In genomic region chr2:9539530-9539929, GRCh38 we compare ENCODE assay signal across 12 cellular contexts. TPM values are rescaled to one million over a fixed set of nuclear protein-coding genes. Genes with fewer than 3 reads are reported as not detected.
A peak's percentile ranks its signal among the peaks of the same experiment; 100 is the strongest.
DNase-seq lines count a peak whose midpoint lies in the region; ATAC-seq and TF ChIP-seq lines count a peak whose summit lies in the region.
"Had no signal": no experiment of that assay in that cellular context is flagged by ENCODE, and none has a peak within 500 bp of the region (broad histone marks: within the 10 kb centered on the region; RNA-seq: fewer than 3 reads in every experiment).

No MANE protein-coding gene starts in this region.

- H3K27me3 ChIP-seq in ascending aorta: no peaks in the 10 kb centered on the region

- intact Hi-C loops in ascending aorta (cut with DNase I): loop anchor here (1.0 to 5.0 kb wide), 2 partner anchors 13 to 93 kb away; partner anchors contain the start of gene YWHAQ

- no peak for DNase-seq in HFFc6
- DNase-seq in ascending aorta (ENCODE audit: low spot score in 2 of 2): no peak
- DNase-seq in iris pigment epithelial cell (ENCODE audit: low read depth): peak; percentile 86
- no peak for DNase-seq in activated CD4-positive, alpha-beta T cell treated with anti-CD3 and anti-CD28 coated beads for 1 hour
- DNase-seq in NCI-H1417 (lab: John Stamatoyannopoulos, UW): no peak
- no peak for DNase-seq in activated naive CD4-positive, alpha-beta T cell treated with anti-CD3 and anti-CD28 coated beads, Interleukin-2, amount 50 U/mL, for 16 hours
- DNase-seq: NCI-H2029; stimulated activated CD4-positive, alpha-beta T cell treated with anti-CD3 and anti-CD28 coated beads, Interleukin-12 subunit alpha, Interleukin-12 subunit beta, amount 100 ng/mL, for 4 hours; stimulated activated CD8-positive, alpha-beta memory T cell treated with anti-CD3 and anti-CD28 coated beads, Interleukin-4, amount 100 ng/mL, for 48 hours had no signal

- H3K4me1 Mint-ChIP-seq in HFFc6 (ENCODE audit: low read depth): peaks cover 42% of the 10 kb centered on the region
- peaks cover 77% of the 10 kb centered on the region for H3K4me1 Mint-ChIP-seq in stimulated activated memory B cell treated with anti-CD40 and anti-IgM and Interleukin-4, amounts not matched to agents 10 μg/mL and 1 μg/mL and 100 μg/mL, for 72 hours

- H3K4me3 Mint-ChIP-seq in HFFc6: no peak overlapping the region; the same call in 1 of the 2 replicates
- peak overlapping the region; percentile 45 for H3K4me3 Mint-ChIP-seq in stimulated activated memory B cell treated with anti-CD40 and anti-IgM and Interleukin-4, amounts not matched to agents 10 μg/mL and 1 μg/mL and 100 μg/mL, for 72 hours

- no peaks in the 10 kb centered on the region for H3K9me3 Mint-ChIP-seq in HFFc6
- no peaks in the 10 kb centered on the region for H3K9me3 Mint-ChIP-seq in stimulated activated memory B cell treated with anti-CD40 and anti-IgM and Interleukin-4, amounts not matched to agents 10 μg/mL and 1 μg/mL and 100 μg/mL, for 72 hours
- H3K9me3 Mint-ChIP-seq: activated T-helper 2 cell treated with anti-CD3 and anti-CD28 coated beads, Interferon-gamma antibody, Interleukin-2, Interleukin-4, amounts not matched to agents 10 μg/mL and 5 μg/mL and 100 μg/mL, durations not matched to agents 14 hours and 24 hours and 36 hours had no signal

- H3K9me3 ChIP-seq in ascending aorta: no peaks in the 10 kb centered on the region

- TF ChIP-seq CTCF in HFFc6 (IDR thresholded peaks at IDR 0.05) (no peak), ascending aorta (IDR thresholded peaks at IDR 0.05) (no peak)

- H3K36me3 Mint-ChIP-seq in HFFc6 (ENCODE audit: low read depth): peaks cover 5% of the 10 kb centered on the region
- peaks cover 6% of the 10 kb centered on the region for H3K36me3 Mint-ChIP-seq in stimulated activated memory B cell treated with anti-CD40 and anti-IgM and Interleukin-4, amounts not matched to agents 10 μg/mL and 1 μg/mL and 100 μg/mL, for 72 hours

- ATAC-seq in stimulated activated memory B cell treated with anti-CD40 and anti-IgM and Interleukin-4, amounts not matched to agents 10 μg/mL and 1 μg/mL and 100 μg/mL, for 72 hours: no peak
- ATAC-seq in GM21825 (IDR thresholded peaks at IDR 0.05; ENCODE audit: unreplicated experiment): no peak

- peaks cover 0 to 9% of the 10 kb centered on the region in 2 donors for H3K4me1 ChIP-seq in ascending aorta

- peak overlapping the region; percentile 65 for H3K27ac Mint-ChIP-seq in HFFc6
- peak overlapping the region; percentile 77 for H3K27ac Mint-ChIP-seq in stimulated activated memory B cell treated with anti-CD40 and anti-IgM and Interleukin-4, amounts not matched to agents 10 μg/mL and 1 μg/mL and 100 μg/mL, for 72 hours
- H3K27ac Mint-ChIP-seq: activated T-helper 2 cell treated with anti-CD3 and anti-CD28 coated beads, Interferon-gamma antibody, Interleukin-2, Interleukin-4, amounts not matched to agents 10 μg/mL and 5 μg/mL and 100 μg/mL, durations not matched to agents 14 hours and 24 hours and 36 hours had no signal

- peaks cover 0 to 23% of the 10 kb centered on the region in 2 donors for H3K36me3 ChIP-seq in ascending aorta

- H3K27me3 Mint-ChIP-seq in HFFc6 (ENCODE audit: insufficient read depth): no peaks in the 10 kb centered on the region
- no peaks in the 10 kb centered on the region for H3K27me3 Mint-ChIP-seq in stimulated activated memory B cell treated with anti-CD40 and anti-IgM and Interleukin-4, amounts not matched to agents 10 μg/mL and 1 μg/mL and 100 μg/mL, for 72 hours

- peak overlapping the region; percentile 46 to 61 for H3K27ac ChIP-seq in ascending aorta

- no peak overlapping the region for H3K4me3 ChIP-seq in ascending aorta

RNA-seq across cellular contexts. Expression of gene ADAM17, which starts 16.1 kb away (rescaled TPM):
- total RNA-seq in HFFc6 (2021; fragmentation: NEBNext Ultra II Directional; extraction: Animal tissue kit (Norgen Biotek cat#: 25700)): 10 to 100 TPM; 16.0 to 20.0 (median 19.4) TPM
- 16.4 TPM for total RNA-seq in ascending aorta
